In the genomic region with DNA sequence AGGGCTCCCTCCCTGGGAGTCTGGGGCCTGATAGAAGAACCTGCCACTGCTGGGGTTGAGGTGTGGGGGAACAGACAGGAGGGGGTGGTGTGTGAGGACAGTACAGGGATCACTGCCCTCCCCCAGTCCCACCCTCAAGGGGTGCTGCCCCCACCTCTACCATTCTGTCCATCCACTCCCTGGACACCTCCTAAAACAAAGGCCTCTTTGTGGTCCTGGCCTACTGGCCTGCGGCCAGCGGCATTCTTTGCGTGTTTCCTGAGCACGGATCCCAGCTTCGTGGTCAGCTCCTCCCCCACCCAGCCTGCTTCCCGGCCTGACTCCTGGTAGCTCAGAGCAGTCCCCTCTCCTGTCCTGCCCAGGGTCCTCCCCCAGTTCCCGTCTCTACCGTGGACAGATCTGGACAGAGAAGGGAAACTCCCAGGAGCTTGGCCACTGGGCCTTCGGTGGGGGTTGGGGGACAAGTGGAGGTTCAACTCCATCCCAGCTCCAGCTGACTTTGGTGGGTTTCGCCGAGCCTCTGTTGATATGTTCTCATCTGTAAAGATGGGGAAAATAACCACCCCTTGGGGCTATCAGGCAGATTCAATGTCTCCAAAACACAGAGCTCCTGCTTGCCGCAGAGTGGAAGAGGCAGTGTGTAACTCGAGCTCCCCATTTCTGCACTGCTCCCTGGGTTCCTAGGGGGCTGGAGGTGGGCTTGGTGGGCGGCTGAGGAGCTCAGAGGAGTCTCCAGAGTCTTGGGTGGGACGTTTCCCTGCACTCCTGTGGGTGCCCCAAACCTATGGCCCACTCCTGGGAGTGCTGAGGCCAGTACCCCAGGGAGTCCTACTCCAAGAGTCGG, we compare ENCODE assay signal across 8 cellular contexts. TPM values are rescaled to one million over a fixed set of nuclear protein-coding genes. Genes with fewer than 3 reads are reported as not detected.
A peak's percentile ranks its signal among the peaks of the same experiment; 100 is the strongest.
DNase-seq lines count a peak whose midpoint lies in the region; ATAC-seq, FAIRE-seq and TF ChIP-seq lines count a peak whose summit lies in the region.

No MANE protein-coding gene starts in this region.

- H3K9ac ChIP-seq in kidney (ENCODE audit: low read length in 2 of 2): peak overlapping the region in 1 of 2 donors; percentile 51

- no peak overlapping the region for H3K4me3 Mint-ChIP-seq in CD14-positive monocyte

- no peak for FAIRE-seq in kidney (lab: Jason Lieb, UNC)

- no peak for TF ChIP-seq CTCF in kidney (IDR thresholded peaks at IDR 0.05; ENCODE audit: borderline replicate concordance, extremely low read depth, insufficient read depth)
- no peak for TF ChIP-seq CTCF in CD14-positive monocyte (IDR thresholded peaks at IDR 0.05)

- H3K9me3 ChIP-seq in kidney (ENCODE audit: control insufficient read depth in 1 of 2, low read length in 2 of 2): no peaks in the 10 kb centered on the region

- H3K9me3 Mint-ChIP-seq in CD14-positive monocyte: peaks cover 0 to 4% (median 0%) of the 10 kb centered on the region in 7 donors

- peak overlapping the region in 2 of 7 donors; percentile 18 to 32 for H3K27ac Mint-ChIP-seq in CD14-positive monocyte

- no peaks in the 10 kb centered on the region for H3K36me3 ChIP-seq in kidney (ENCODE audit: control insufficient read depth in 1 of 2, insufficient read depth in 2 of 2, low read length in 2 of 2)

- no peak for ATAC-seq in GM21786 (IDR thresholded peaks at IDR 0.05; ENCODE audit: unreplicated experiment)
- ATAC-seq in GM21423 (IDR thresholded peaks at IDR 0.05; ENCODE audit: unreplicated experiment): no peak

- in situ Hi-C loops in T47D (cut with HindIII; ENCODE audit: low pct_unique_long_range_greater_than_20kb, low sequenced_read_pairs): no loop called here

- H3K4me3 ChIP-seq in kidney (ENCODE audit: low read length in 2 of 2): no peak overlapping the region

- H3K4me1 ChIP-seq in kidney (ENCODE audit: control insufficient read depth in 1 of 2, insufficient read depth in 1 of 2, low read depth in 1 of 2, low read length in 2 of 2): peaks cover 38 to 49% of the 10 kb centered on the region in 2 donors

- H3K4me1 Mint-ChIP-seq in CD14-positive monocyte: peaks cover 15% of the 10 kb centered on the region

- intact Hi-C loops in kidney (cut with DNase I): no loop called here
- intact Hi-C loops in CD14-positive monocyte (cut with micrococcal nuclease): no loop called here

- peak overlapping the region; percentile 63 to 93 for H3K27ac ChIP-seq in kidney (ENCODE audit: low read depth in 2 of 2, low read length in 2 of 2)

- DNase-seq in HK-2 (ENCODE audit: unreplicated experiment) (peak; percentile 93), T47D (ENCODE audit: low read depth in 1 of 2, low spot score in 1 of 2) (peak; percentile 46 to 76), kidney (peak; percentile 96), stromal cell of bone marrow (ENCODE audit: low read depth) (peak; percentile 68), NCI-H774 (lab: John Stamatoyannopoulos, UW) (no peak), CD14-positive monocyte (ENCODE audit: low spot score) (no peak)

- H3K36me3 Mint-ChIP-seq in CD14-positive monocyte: no peaks in the 10 kb centered on the region

- peaks cover 18 to 32% (median 19%) of the 10 kb centered on the region in 3 donors for H3K27me3 Mint-ChIP-seq in CD14-positive monocyte (ENCODE audit: low read depth in 3 of 3)

RNA-seq across cellular contexts. Expression of gene LYL1, which starts 48.7 kb away (rescaled TPM):
- 13.8 TPM for total RNA-seq in kidney
- polyA plus RNA-seq in kidney (ENCODE audit: insufficient read depth, low read depth, low replicate concordance) (8.5 TPM), CD14-positive monocyte (10 to 100 TPM; 35.7 to 37.1 TPM)

RNA-seq across cellular contexts. Expression of gene NFIX, which starts 58.7 kb away (rescaled TPM):
- total RNA-seq in kidney: 65.0 TPM
- polyA plus RNA-seq in kidney (ENCODE audit: insufficient read depth, low read depth, low replicate concordance) (4.3 TPM), CD14-positive monocyte (under 1 TPM; 0.25 to 0.90 TPM)

Comparison
In these comparisons a context has a peak if more than half of its experiments do, and no peak if none do; other contexts are left out.
1. DNase-seq: peak in HK-2 (single experiment), T47D (2 of 2), kidney (single experiment) and stromal cell of bone marrow (single experiment); none in NCI-H774 (single experiment) and CD14-positive monocyte (single experiment).